In the genomic region with DNA sequence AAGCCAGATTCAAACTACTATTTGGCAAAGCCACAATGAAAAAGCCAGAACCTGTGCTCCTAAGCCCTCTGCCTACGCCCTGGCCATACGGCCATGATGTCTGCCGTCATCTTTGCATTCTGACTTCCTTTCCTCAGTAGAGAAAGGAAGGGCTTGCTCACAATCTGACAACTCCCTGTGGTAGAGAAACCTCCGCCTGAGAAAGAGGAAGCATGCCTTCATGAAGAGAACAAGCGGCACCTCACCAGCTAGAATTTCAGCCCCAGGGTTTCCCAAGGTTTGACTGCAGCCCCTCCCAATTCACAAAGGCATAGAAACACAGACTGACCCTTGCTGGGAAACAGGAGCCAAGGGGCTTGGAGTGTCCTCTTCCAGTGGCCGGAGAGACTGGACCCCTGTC, we compare ENCODE assay signal across 24 cellular contexts. TPM values are rescaled to one million over a fixed set of nuclear protein-coding genes. Genes with fewer than 3 reads are reported as not detected.
DNase-seq lines count a peak whose midpoint lies in the region; ATAC-seq, FAIRE-seq and TF ChIP-seq lines count a peak whose summit lies in the region.
"Had no signal": no experiment of that assay in that cellular context is flagged by ENCODE, and none has a peak within 500 bp of the region (broad histone marks: within the 10 kb centered on the region; RNA-seq: fewer than 3 reads in every experiment).

No MANE protein-coding gene starts in this region.

- TF ChIP-seq RAD21 in HepG2 (CRISPR knock-in tag; IDR thresholded peaks at IDR 0.05): no peak

- H3K27ac ChIP-seq in right lobe of liver: no peak overlapping the region
- H3K27ac ChIP-seq in HepG2 (ENCODE audit: extremely low read length, insufficient read depth, low read length): no peak overlapping the region
- H3K27ac ChIP-seq: esophagus squamous epithelium, RWPE1, tibial nerve had no signal

- no peaks in the 10 kb centered on the region for H3K79me2 ChIP-seq in HepG2 (ENCODE audit: insufficient read depth, low read length)

- TF ChIP-seq EP300 in HepG2 (IDR thresholded peaks at IDR 0.05; ENCODE audit: low read depth in 2 of 2, low read length in 2 of 2): no peak
- TF ChIP-seq EP300 in HepG2 (CRISPR knock-in tag; IDR thresholded peaks at IDR 0.05; ENCODE audit: borderline replicate concordance): no peak

- H3K27me3 Mint-ChIP-seq in activated T-helper 17 cell treated with anti-CD3 and anti-CD28 coated beads, Interleukin-2, amount 50 U/mL, for 72 hours: no peaks in the 10 kb centered on the region
- H3K27me3 Mint-ChIP-seq in Caco-2 (ENCODE audit: insufficient read depth, unreplicated experiment): no peaks in the 10 kb centered on the region

- no peak overlapping the region for H2AFZ ChIP-seq in HepG2 (ENCODE audit: low read length)

- ATAC-seq in right lobe of liver (peak in 3 of 4 donors; percentile 40 to 53 (median 48)), HepG2 (no peak)
- no peak for ATAC-seq in activated T-helper 17 cell treated with anti-CD3 and anti-CD28 coated beads, Interleukin-2, amount 50 U/mL, for 72 hours (replicated peaks)

- peaks cover 100% of the 10 kb centered on the region for H3K36me3 Mint-ChIP-seq in activated T-helper 17 cell treated with anti-CD3 and anti-CD28 coated beads, Interleukin-2, amount 50 U/mL, for 72 hours (ENCODE audit: low read depth)
- peaks cover 33% of the 10 kb centered on the region for H3K36me3 Mint-ChIP-seq in Caco-2 (ENCODE audit: insufficient read depth, unreplicated experiment)

- no peaks in the 10 kb centered on the region for H3K4me1 Mint-ChIP-seq in activated T-helper 17 cell treated with anti-CD3 and anti-CD28 coated beads, Interleukin-2, amount 50 U/mL, for 72 hours
- H3K4me1 Mint-ChIP-seq in Caco-2 (ENCODE audit: low read depth, unreplicated experiment): no peaks in the 10 kb centered on the region

- DNase-seq in right lobe of liver (no peak), HepG2 (ENCODE audit: low spot score) (no peak), MV-4-11 (lab: John Stamatoyannopoulos, UW) (peak; percentile 92), Caco-2 (no peak), activated gamma-delta T cell treated with Interleukin-2 at 50 U/mL for 16 hours (no peak), DMS 273 treated with DMSO at 0.1 percent for 48 hours (lab: John Stamatoyannopoulos, UW) (no peak), COLO668 (lab: John Stamatoyannopoulos, UW; ENCODE audit: unreplicated experiment) (no peak)
- DNase-seq: 8988T; activated CD4-positive, alpha-beta T cell treated with anti-CD3 and anti-CD28 coated beads for 4 hours; activated naive CD4-positive, alpha-beta T cell treated with anti-CD3 and anti-CD28 coated beads, Interleukin-2, amount 50 U/mL, for 16 hours; C1 segment of cervical spinal cord; dermis blood vessel endothelial cell; esophagus squamous epithelium; head of caudate nucleus; kidney; MM.1S; NCI-H82; occipital lobe had no signal

- intact Hi-C loops in right lobe of liver (cut with DNase I) (no loop called here), HepG2 (cut with micrococcal nuclease; ENCODE audit: unreplicated experiment) (no loop called here), Caco-2 (cut with micrococcal nuclease; ENCODE audit: unreplicated experiment) (no loop called here)

- H3K4me3 Mint-ChIP-seq in activated T-helper 17 cell treated with anti-CD3 and anti-CD28 coated beads, Interleukin-2, amount 50 U/mL, for 72 hours: no peak overlapping the region
- H3K4me3 Mint-ChIP-seq in Caco-2 (ENCODE audit: unreplicated experiment): no peak overlapping the region
- H3K4me3 Mint-ChIP-seq: T-helper 1 cell treated with Interleukin-12 subunit alpha and Interleukin-12 subunit beta and Interleukin-4 antibody, amounts not matched to agents 30 μg/mL and 1 μg/mL, for 36 hours had no signal

- H4K20me1 ChIP-seq in HepG2 (ENCODE audit: insufficient read depth, low read length): no peaks in the 10 kb centered on the region

- TF ChIP-seq CTCF in right lobe of liver (IDR thresholded peaks at IDR 0.05) (no peak), HepG2 (CRISPR knock-in tag; IDR thresholded peaks at IDR 0.05) (no peak), Caco-2 (IDR thresholded peaks at IDR 0.05; ENCODE audit: insufficient read depth in 1 of 2, low read depth in 1 of 2, low read length in 1 of 2, severe bottlenecking in 1 of 2, unreplicated experiment in 1 of 2) (no peak)

- no peak for TF ChIP-seq POLR2A in right lobe of liver (IDR thresholded peaks at IDR 0.05)
- no peak for TF ChIP-seq POLR2A in HepG2 (IDR thresholded peaks at IDR 0.05; ENCODE audit: insufficient read depth in 1 of 2, low read depth in 2 of 2, low read length in 2 of 2)

- no peaks in the 10 kb centered on the region for H3K9me3 ChIP-seq in right lobe of liver
- H3K9me3 ChIP-seq in HepG2 (ENCODE audit: low read length): no peaks in the 10 kb centered on the region
- H3K9me3 ChIP-seq in Caco-2: no peaks in the 10 kb centered on the region
- H3K9me3 ChIP-seq: esophagus squamous epithelium, tibial nerve had no signal

- H3K4me1 ChIP-seq in right lobe of liver (no peaks in the 10 kb centered on the region), HepG2 (ENCODE audit: insufficient read depth, low read length) (no peaks in the 10 kb centered on the region), Caco-2 (no peaks in the 10 kb centered on the region)
- H3K4me1 ChIP-seq: esophagus squamous epithelium, tibial nerve had no signal

- H3K9me3 Mint-ChIP-seq in activated T-helper 17 cell treated with anti-CD3 and anti-CD28 coated beads, Interleukin-2, amount 50 U/mL, for 72 hours: no peaks in the 10 kb centered on the region
- no peaks in the 10 kb centered on the region for H3K9me3 Mint-ChIP-seq in Caco-2 (ENCODE audit: unreplicated experiment)
- H3K9me3 Mint-ChIP-seq: T-helper 1 cell treated with Interleukin-12 subunit alpha and Interleukin-12 subunit beta and Interleukin-4 antibody, amounts not matched to agents 30 μg/mL and 1 μg/mL, for 36 hours had no signal

- H3K27ac Mint-ChIP-seq in activated T-helper 17 cell treated with anti-CD3 and anti-CD28 coated beads, Interleukin-2, amount 50 U/mL, for 72 hours: peak overlapping the region; percentile 79
- H3K27ac Mint-ChIP-seq in Caco-2 (ENCODE audit: unreplicated experiment): no peak overlapping the region
- H3K27ac Mint-ChIP-seq: T-helper 1 cell treated with Interleukin-12 subunit alpha and Interleukin-12 subunit beta and Interleukin-4 antibody, amounts not matched to agents 30 μg/mL and 1 μg/mL, for 36 hours had no signal

- in situ Hi-C loops in HepG2 (cut with HindIII; ENCODE audit: extremely low pct_ligation_motif_present, low pct_unique_long_range_greater_than_20kb): no loop called here

- CTCF ChIA-PET in HepG2 (lab: Yijun Ruan, JAX; ENCODE audit: low intra/inter-chr PET ratio, low total read pairs): no interaction called here
- CTCF ChIA-PET in Caco-2 (lab: Charles Lee): no interaction called here

- 74% methylated on average over 5 of the region's 6 CpGs for WGBS in right lobe of liver (ENCODE audit: insufficient coverage, low coverage, low lambda C conversion rate, missing lambda C conversion rate)
- WGBS in HepG2 (ENCODE audit: low lambda C conversion rate): 99% methylated on average over 6 of the region's 6 CpGs

- H3K9ac ChIP-seq in HepG2 (ENCODE audit: insufficient read depth, low read depth, low read length): no peak overlapping the region

- H3K4me3 ChIP-seq in right lobe of liver (no peak overlapping the region), HepG2 (replicated peaks in 1 of 3; ENCODE audit: insufficient read depth in 1 of 3, low read depth in 2 of 3, low read length in 3 of 3) (no peak overlapping the region), Caco-2 (ENCODE audit: low read depth, low read length) (no peak overlapping the region)
- H3K4me3 ChIP-seq: esophagus squamous epithelium, tibial nerve had no signal

- H3K36me3 ChIP-seq in right lobe of liver: peaks cover 4 to 87% (median 44%) of the 10 kb centered on the region in 4 donors
- peaks cover 28 to 52% of the 10 kb centered on the region in 2 experiments; a peak in 4 of 5 replicates for H3K36me3 ChIP-seq in HepG2 (replicated peaks in 1 of 2; ENCODE audit: control insufficient read depth in 1 of 2, insufficient read depth in 2 of 2, low read length in 2 of 2)
- peaks cover 3% of the 10 kb centered on the region for H3K36me3 ChIP-seq in Caco-2 (ENCODE audit: control insufficient read depth, insufficient read depth, low read length)

- BruUV-seq in HepG2 (replicated peaks; lab: Mats Ljungman, UMichigan) (no TSS peak), Caco-2 (replicated peaks; lab: Mats Ljungman, UMichigan) (no TSS peak)

- no peak overlapping the region for H3K4me2 ChIP-seq in HepG2 (ENCODE audit: low read depth, low read length)

- H3K27me3 ChIP-seq in right lobe of liver (no peaks in the 10 kb centered on the region), HepG2 (ENCODE audit: control insufficient read depth in 1 of 2, insufficient read depth in 2 of 2, low read length in 2 of 2) (no peaks in the 10 kb centered on the region), Caco-2 (replicated peaks; ENCODE audit: control insufficient read depth, insufficient read depth, low read length) (no peaks in the 10 kb centered on the region)
- H3K27me3 ChIP-seq: esophagus squamous epithelium, tibial nerve had no signal

- FAIRE-seq in HepG2 (lab: Jason Lieb, UNC): no peak
- FAIRE-seq: GM19239, HTR-8/SVneo, kidney had no signal

- POLR2A ChIA-PET in HepG2 (lab: Yijun Ruan, JAX): no interaction called here
- POLR2A ChIA-PET in Caco-2 (lab: Charles Lee): no interaction called here

RNA-seq across cellular contexts. Expression of a gene that starts 25.7 kb away (rescaled TPM):
- 10 to 100 TPM; 10.8 to 17.6 (median 14.0) TPM for total RNA-seq in right lobe of liver
- 9.5 and 12.8 TPM in 2 replicates for total RNA-seq in HepG2 (2016; rRNA removed; fragmentation: Illumina TruSeq; extraction: Trizol)
- 1.4 and 1.7 TPM in 2 replicates for total RNA-seq in HepG2 (2016; cell fraction: cytosol; rRNA removed; fragmentation: Illumina TruSeq; extraction: Trizol; ENCODE audit: low read depth)
- total RNA-seq in HepG2 (2016; cell fraction: insoluble cytoplasmic fraction; rRNA removed; fragmentation: Illumina TruSeq; extraction: Trizol): 10.8 and 12.7 TPM in 2 replicates
- total RNA-seq in HepG2 (2016; cell fraction: membrane; rRNA removed; fragmentation: Illumina TruSeq; extraction: Trizol): 1.9 and 3.0 TPM in 2 replicates
- total RNA-seq in HepG2 (2016; cell fraction: nucleus; rRNA removed; fragmentation: Illumina TruSeq; extraction: Trizol): 16.2 and 17.5 TPM in 2 replicates
- 11.0 and 16.9 TPM in 2 replicates for polyA plus RNA-seq in HepG2 (2011; rRNA removed)
- polyA plus RNA-seq in HepG2 (2011; cell fraction: cytosol; rRNA removed): 4.2 and 4.7 TPM in 2 replicates
- 48.7 and 52.6 TPM in 2 replicates for polyA plus RNA-seq in HepG2 (2011; cell fraction: nucleus; rRNA removed)
- polyA plus RNA-seq in HepG2 (2012): 12.2 and 12.9 TPM in 2 replicates
- polyA plus RNA-seq in HepG2 (2016; cell fraction: cytosol; fragmentation: Illumina TruSeq; extraction: Trizol; ENCODE audit: low read depth): 0.97 and 1.2 TPM in 2 replicates
- 7.4 and 7.8 TPM in 2 replicates for polyA plus RNA-seq in HepG2 (2016; cell fraction: insoluble cytoplasmic fraction; fragmentation: Illumina TruSeq; extraction: Trizol; ENCODE audit: low read depth)
- 1.8 and 2.2 TPM in 2 replicates for polyA plus RNA-seq in HepG2 (2016; cell fraction: membrane; fragmentation: Illumina TruSeq; extraction: Trizol; ENCODE audit: low read depth)
- 29.9 and 31.5 TPM in 2 replicates for polyA plus RNA-seq in HepG2 (2016; cell fraction: nucleus; fragmentation: Illumina TruSeq; extraction: Trizol; ENCODE audit: insufficient read depth, low read depth)
- polyA minus RNA-seq in HepG2 (2011; rRNA and poly(A)+ RNA removed; ENCODE audit: low replicate concordance): 28.6 and 32.2 TPM in 2 replicates
- polyA minus RNA-seq in HepG2 (2011; cell fraction: cytosol; rRNA and poly(A)+ RNA removed): 10.2 and 12.2 TPM in 2 replicates
- polyA minus RNA-seq in HepG2 (2011; cell fraction: nucleus; rRNA and poly(A)+ RNA removed): 30.5 and 40.9 TPM in 2 replicates
- total RNA-seq in activated T-helper 17 cell treated with anti-CD3 and anti-CD28 coated beads, Interleukin-2, amount 50 U/mL, for 72 hours: 10 to 100 TPM; 36.6 to 86.1 TPM
- total RNA-seq in Caco-2 (2022): 18.8 and 23.2 TPM in 2 replicates

RNA-seq across cellular contexts. Expression of a gene that starts 44.1 kb away (rescaled TPM):
- total RNA-seq in right lobe of liver: 10 to 100 TPM in 2 of 6 experiments, 1 to 10 TPM in 4; 5.5 to 10.4 (median 9.1) TPM
- total RNA-seq in HepG2 (2016; rRNA removed; fragmentation: Illumina TruSeq; extraction: Trizol): 37.3 and 39.1 TPM in 2 replicates
- 12.6 and 13.3 TPM in 2 replicates for total RNA-seq in HepG2 (2016; cell fraction: cytosol; rRNA removed; fragmentation: Illumina TruSeq; extraction: Trizol; ENCODE audit: low read depth)
- total RNA-seq in HepG2 (2016; cell fraction: insoluble cytoplasmic fraction; rRNA removed; fragmentation: Illumina TruSeq; extraction: Trizol): 38.8 and 39.8 TPM in 2 replicates
- 15.3 and 15.8 TPM in 2 replicates for total RNA-seq in HepG2 (2016; cell fraction: membrane; rRNA removed; fragmentation: Illumina TruSeq; extraction: Trizol)
- total RNA-seq in HepG2 (2016; cell fraction: nucleus; rRNA removed; fragmentation: Illumina TruSeq; extraction: Trizol): 45.9 and 50.0 TPM in 2 replicates
- 31.3 and 38.4 TPM in 2 replicates for polyA plus RNA-seq in HepG2 (2011; rRNA removed)
- 18.1 and 20.5 TPM in 2 replicates for polyA plus RNA-seq in HepG2 (2011; cell fraction: cytosol; rRNA removed)
- 71.4 and 74.8 TPM in 2 replicates for polyA plus RNA-seq in HepG2 (2011; cell fraction: nucleus; rRNA removed)
- 34.8 and 43.7 TPM in 2 replicates for polyA plus RNA-seq in HepG2 (2012)
- polyA plus RNA-seq in HepG2 (2016; cell fraction: cytosol; fragmentation: Illumina TruSeq; extraction: Trizol; ENCODE audit: low read depth): 5.1 and 5.8 TPM in 2 replicates
- 60.5 and 63.6 TPM in 2 replicates for polyA plus RNA-seq in HepG2 (2016; cell fraction: insoluble cytoplasmic fraction; fragmentation: Illumina TruSeq; extraction: Trizol; ENCODE audit: low read depth)
- polyA plus RNA-seq in HepG2 (2016; cell fraction: membrane; fragmentation: Illumina TruSeq; extraction: Trizol; ENCODE audit: low read depth): 8.6 and 9.1 TPM in 2 replicates
- polyA plus RNA-seq in HepG2 (2016; cell fraction: nucleus; fragmentation: Illumina TruSeq; extraction: Trizol; ENCODE audit: insufficient read depth, low read depth): 132 and 134 TPM in 2 replicates
- 7.0 and 16.0 TPM in 2 replicates for polyA minus RNA-seq in HepG2 (2011; rRNA and poly(A)+ RNA removed; ENCODE audit: low replicate concordance)
- 10.3 and 12.2 TPM in 2 replicates for polyA minus RNA-seq in HepG2 (2011; cell fraction: cytosol; rRNA and poly(A)+ RNA removed)
- polyA minus RNA-seq in HepG2 (2011; cell fraction: nucleus; rRNA and poly(A)+ RNA removed): 20.7 and 27.6 TPM in 2 replicates
- total RNA-seq in activated T-helper 17 cell treated with anti-CD3 and anti-CD28 coated beads, Interleukin-2, amount 50 U/mL, for 72 hours: 10 to 100 TPM; 35.2 to 65.3 TPM
- 41.1 and 49.4 TPM in 2 replicates for total RNA-seq in Caco-2 (2022)

RNA-seq across cellular contexts. Expression of a gene that starts 48.4 kb away (rescaled TPM):
- under 1 TPM in 5 of 6 experiments, not detected in 1; 0.06 to 0.19 (median 0.11) TPM for total RNA-seq in right lobe of liver
- total RNA-seq in HepG2 (2016; rRNA removed; fragmentation: Illumina TruSeq; extraction: Trizol): not detected in 2 replicates
- not detected in 2 replicates for total RNA-seq in HepG2 (2016; cell fraction: cytosol; rRNA removed; fragmentation: Illumina TruSeq; extraction: Trizol; ENCODE audit: low read depth)
- total RNA-seq in HepG2 (2016; cell fraction: insoluble cytoplasmic fraction; rRNA removed; fragmentation: Illumina TruSeq; extraction: Trizol): not detected in 2 replicates
- total RNA-seq in HepG2 (2016; cell fraction: membrane; rRNA removed; fragmentation: Illumina TruSeq; extraction: Trizol): not detected in 2 replicates
- not detected in 2 replicates for total RNA-seq in HepG2 (2016; cell fraction: nucleus; rRNA removed; fragmentation: Illumina TruSeq; extraction: Trizol)
- polyA plus RNA-seq in HepG2 (2011; rRNA removed): 0.05 TPM in 1 of 2 replicates, not detected in the other
- polyA plus RNA-seq in HepG2 (2011; cell fraction: cytosol; rRNA removed): 0.03 and 0.05 TPM in 2 replicates
- 0.03 and 0.10 TPM in 2 replicates for polyA plus RNA-seq in HepG2 (2011; cell fraction: nucleus; rRNA removed)
- polyA plus RNA-seq in HepG2 (2012): 0.05 and 0.15 TPM in 2 replicates
- not detected in 2 replicates for polyA plus RNA-seq in HepG2 (2016; cell fraction: cytosol; fragmentation: Illumina TruSeq; extraction: Trizol; ENCODE audit: low read depth)
- polyA plus RNA-seq in HepG2 (2016; cell fraction: insoluble cytoplasmic fraction; fragmentation: Illumina TruSeq; extraction: Trizol; ENCODE audit: low read depth): 0.04 TPM in 1 of 2 replicates, not detected in the other
- polyA plus RNA-seq in HepG2 (2016; cell fraction: membrane; fragmentation: Illumina TruSeq; extraction: Trizol; ENCODE audit: low read depth): not detected in 2 replicates
- polyA plus RNA-seq in HepG2 (2016; cell fraction: nucleus; fragmentation: Illumina TruSeq; extraction: Trizol; ENCODE audit: insufficient read depth, low read depth): not detected in 2 replicates
- 0.04 and 0.12 TPM in 2 replicates for polyA minus RNA-seq in HepG2 (2011; rRNA and poly(A)+ RNA removed; ENCODE audit: low replicate concordance)
- polyA minus RNA-seq in HepG2 (2011; cell fraction: cytosol; rRNA and poly(A)+ RNA removed): not detected in 2 replicates
- polyA minus RNA-seq in HepG2 (2011; cell fraction: nucleus; rRNA and poly(A)+ RNA removed): 0.12 TPM in 1 of 2 replicates, not detected in the other
- total RNA-seq in activated T-helper 17 cell treated with anti-CD3 and anti-CD28 coated beads, Interleukin-2, amount 50 U/mL, for 72 hours: under 1 TPM; 0.04 to 0.11 TPM
- not detected in 2 replicates for total RNA-seq in Caco-2 (2022)

RNA-seq across cellular contexts. Expression of a gene that starts 54.5 kb away (rescaled TPM):
- total RNA-seq in right lobe of liver: 10 to 100 TPM; 15.7 to 55.5 (median 24.9) TPM
- total RNA-seq in HepG2 (2016; rRNA removed; fragmentation: Illumina TruSeq; extraction: Trizol): 98.3 and 110 TPM in 2 replicates
- total RNA-seq in HepG2 (2016; cell fraction: cytosol; rRNA removed; fragmentation: Illumina TruSeq; extraction: Trizol; ENCODE audit: low read depth): 75.4 and 85.5 TPM in 2 replicates
- total RNA-seq in HepG2 (2016; cell fraction: insoluble cytoplasmic fraction; rRNA removed; fragmentation: Illumina TruSeq; extraction: Trizol): 104 and 112 TPM in 2 replicates
- 171 and 187 TPM in 2 replicates for total RNA-seq in HepG2 (2016; cell fraction: membrane; rRNA removed; fragmentation: Illumina TruSeq; extraction: Trizol)
- total RNA-seq in HepG2 (2016; cell fraction: nucleus; rRNA removed; fragmentation: Illumina TruSeq; extraction: Trizol): 99.1 and 105 TPM in 2 replicates
- polyA plus RNA-seq in HepG2 (2011; rRNA removed): 101 and 125 TPM in 2 replicates
- polyA plus RNA-seq in HepG2 (2011; cell fraction: cytosol; rRNA removed): 77.6 and 112 TPM in 2 replicates
- polyA plus RNA-seq in HepG2 (2011; cell fraction: nucleus; rRNA removed): 39.1 and 52.4 TPM in 2 replicates
- polyA plus RNA-seq in HepG2 (2012): 128 and 248 TPM in 2 replicates
- 78.2 and 81.7 TPM in 2 replicates for polyA plus RNA-seq in HepG2 (2016; cell fraction: cytosol; fragmentation: Illumina TruSeq; extraction: Trizol; ENCODE audit: low read depth)
- 105 and 127 TPM in 2 replicates for polyA plus RNA-seq in HepG2 (2016; cell fraction: insoluble cytoplasmic fraction; fragmentation: Illumina TruSeq; extraction: Trizol; ENCODE audit: low read depth)
- polyA plus RNA-seq in HepG2 (2016; cell fraction: membrane; fragmentation: Illumina TruSeq; extraction: Trizol; ENCODE audit: low read depth): 158 and 172 TPM in 2 replicates
- polyA plus RNA-seq in HepG2 (2016; cell fraction: nucleus; fragmentation: Illumina TruSeq; extraction: Trizol; ENCODE audit: insufficient read depth, low read depth): 120 and 124 TPM in 2 replicates
- polyA minus RNA-seq in HepG2 (2011; rRNA and poly(A)+ RNA removed; ENCODE audit: low replicate concordance): 49.3 and 81.3 TPM in 2 replicates
- polyA minus RNA-seq in HepG2 (2011; cell fraction: cytosol; rRNA and poly(A)+ RNA removed): 24.8 and 37.2 TPM in 2 replicates
- polyA minus RNA-seq in HepG2 (2011; cell fraction: nucleus; rRNA and poly(A)+ RNA removed): 98.6 and 129 TPM in 2 replicates
- 10 to 100 TPM; 53.5 to 93.4 TPM for total RNA-seq in activated T-helper 17 cell treated with anti-CD3 and anti-CD28 coated beads, Interleukin-2, amount 50 U/mL, for 72 hours
- 111 and 118 TPM in 2 replicates for total RNA-seq in Caco-2 (2022)

Comparison
In these comparisons a context has a peak if more than half of its experiments do, and no peak if none do; other contexts are left out.
1. ATAC-seq: peak in right lobe of liver (3 of 4); none in HepG2 (single experiment) and activated T-helper 17 cell treated with anti-CD3 and anti-CD28 coated beads, Interleukin-2, amount 50 U/mL, for 72 hours (single experiment).